Comparison of ENCODE assay signal across 25 cellular contexts in the genomic region with DNA sequence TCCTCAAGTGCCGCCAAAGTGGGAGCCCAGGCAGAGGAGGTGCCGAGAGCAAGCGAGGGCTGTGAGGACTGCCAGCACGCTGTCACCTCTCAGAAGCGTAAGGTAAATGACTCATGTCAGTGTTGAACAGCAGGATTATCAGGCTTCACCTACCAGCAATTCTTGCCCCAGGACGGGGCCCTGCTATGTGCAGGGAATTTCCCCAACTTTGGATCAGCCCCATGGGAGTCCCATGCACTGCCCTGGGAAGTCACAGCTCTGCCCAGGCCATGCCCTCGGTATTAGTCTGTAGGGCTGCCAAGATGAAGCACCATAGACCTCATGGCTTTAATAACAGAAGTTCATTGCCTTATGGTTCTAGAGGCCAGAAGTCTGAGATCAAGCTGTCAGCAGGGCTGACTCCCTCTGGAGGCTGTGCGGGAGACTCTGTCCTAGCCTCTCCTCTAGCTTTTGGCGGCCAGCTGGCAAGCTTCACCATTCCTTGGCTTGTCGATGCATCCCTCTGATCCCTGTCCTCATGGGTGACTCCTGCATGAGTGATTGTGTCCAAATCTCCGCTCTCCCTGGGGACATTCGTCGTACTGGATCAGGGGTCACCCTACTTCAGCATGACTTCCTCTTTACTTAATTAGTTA. TPM values are rescaled to one million over a fixed set of nuclear protein-coding genes. Genes with fewer than 3 reads are reported as not detected.
DNase-seq lines count a peak whose midpoint lies in the region; ATAC-seq, FAIRE-seq and TF ChIP-seq lines count a peak whose summit lies in the region.
"Had no signal": no experiment of that assay in that cellular context is flagged by ENCODE, and none has a peak within 500 bp of the region (broad histone marks: within the 10 kb centered on the region; RNA-seq: fewer than 3 reads in every experiment).

No MANE protein-coding gene starts in this region.

- no peak overlapping the region for H3K9ac ChIP-seq in PC-3 (ENCODE audit: low read length)
- no peak overlapping the region for H3K9ac ChIP-seq in H1 (replicated peaks in 1 of 4; ENCODE audit: extremely low read depth in 1 of 4, low read depth in 3 of 4, low read length in 3 of 4)
- H3K9ac ChIP-seq: BLaER1 had no signal

- TF ChIP-seq RAD21 in H1 (IDR thresholded peaks at IDR 0.05 in 1 of 2, conservative IDR thresholded peaks at IDR 0.05 in 1 of 2; ENCODE audit: low read depth in 2 of 2, low read length in 2 of 2): no peak

- FAIRE-seq in H1 (lab: Jason Lieb, UNC): no peak
- FAIRE-seq: GM19239, H54, islet of Langerhans had no signal

- H3K4me2 ChIP-seq in PC-3 (ENCODE audit: low read length): peak overlapping the region; percentile 17; the same call in 1 of the 2 replicates
- H3K4me2 ChIP-seq in H1 (ENCODE audit: insufficient read depth in 1 of 2, low read depth in 2 of 2, low read length in 2 of 2): no peak overlapping the region
- H3K4me2 ChIP-seq: BLaER1 had no signal

- H4K91ac ChIP-seq in H1 (replicated peaks; ENCODE audit: insufficient read length, low read length): no peak overlapping the region

- DNase-seq in MCF 10A (ENCODE audit: unreplicated experiment) (peak; percentile 39), breast epithelium (ENCODE audit: low spot score in 2 of 2) (no peak), PC-3 (peak; percentile 74), H1 (ENCODE audit: low read depth in 1 of 2, low spot score in 2 of 2) (no peak), COLO829 (ENCODE audit: low spot score) (no peak), GF-D8 (lab: John Stamatoyannopoulos, UW) (no peak), dorsolateral prefrontal cortex (no peak)
- DNase-seq: activated CD4-positive, alpha-beta T cell treated with anti-CD3 and anti-CD28 coated beads, Interleukin-2, amount 50 U/mL, for 1 hour; activated effector memory CD4-positive, alpha-beta T cell treated with Interleukin-2 at 50 U/mL for 16 hours; foreskin melanocyte; hypothalamus; natural killer cell; NCI-H1105 treated with DMSO at 0.1 percent for 48 hours; NCI-H2107; NCI-H524; stimulated activated CD4-positive, alpha-beta T cell treated with anti-CD3 and anti-CD28 coated beads, Interleukin-1b, Interleukin-23, amount 100 ng/mL, for 48 hours; stimulated activated naive B cell treated with anti-CD40 and anti-IgM and Interleukin-4, amounts not matched to agents 10 μg/mL and 1 μg/mL and 100 μg/mL, for 72 hours; testis had no signal

- H3K27ac ChIP-seq in breast epithelium (no peak overlapping the region), PC-3 (ENCODE audit: low read length) (peak overlapping the region; percentile 40), H1 (ENCODE audit: low read depth, low read length) (no peak overlapping the region), mesodermal cell (ENCODE audit: low read depth, low read length, severe bottlenecking) (peak overlapping the region; percentile 53), dorsolateral prefrontal cortex (no peak overlapping the region)
- H3K27ac ChIP-seq: BLaER1, testis had no signal

- TF ChIP-seq EP300 in H1 (IDR thresholded peaks at IDR 0.05; ENCODE audit: borderline replicate concordance in 1 of 2, low read depth in 2 of 2, low read length in 2 of 2): no peak

- no peaks in the 10 kb centered on the region for H3K79me2 ChIP-seq in PC-3 (ENCODE audit: low read length)
- no peaks in the 10 kb centered on the region for H3K79me2 ChIP-seq in H1 (ENCODE audit: control insufficient read depth in 1 of 2, insufficient read depth in 2 of 2, low read length in 2 of 2)

- no peaks in the 10 kb centered on the region for H3K9me3 ChIP-seq in breast epithelium
- no peaks in the 10 kb centered on the region for H3K9me3 ChIP-seq in PC-3 (ENCODE audit: low read length)
- H3K9me3 ChIP-seq in H1 (ENCODE audit: insufficient read depth in 2 of 2, low read depth in 1 of 2, low read length in 1 of 2): no peaks in the 10 kb centered on the region; a peak in 2 of 4 replicates
- no peaks in the 10 kb centered on the region for H3K9me3 ChIP-seq in mesodermal cell (ENCODE audit: control insufficient read depth, low read length)
- H3K9me3 ChIP-seq: body of pancreas, testis had no signal

- POLR2A ChIA-PET in MCF 10A (lab: Yijun Ruan, JAX) (interaction anchor here (0.7 kb wide), 1 partner anchor 529 kb away, joined by 3 read pairs; no protein-coding TSS in a partner anchor), PC-3 (lab: Charles Lee; ENCODE audit: unreplicated experiment) (no interaction called here), H1 (lab: Charles Lee; ENCODE audit: partially characterized antibody) (interaction anchor here (0.8 kb wide), 1 partner anchor 524 kb away, joined by 3 read pairs; the partner anchor contains the start of gene ARL4C)

- no peak overlapping the region for H4K8ac ChIP-seq in H1 (ENCODE audit: extremely low read depth, insufficient read depth, low read length)

- no peak overlapping the region for H3K23ac ChIP-seq in H1 (ENCODE audit: insufficient read length)

- H3K56ac ChIP-seq in H1 (replicated peaks; ENCODE audit: insufficient read length, low read depth, low read length): no peak overlapping the region

- H2AFZ ChIP-seq in PC-3 (ENCODE audit: low read length) (no peak overlapping the region), H1 (ENCODE audit: low read length) (0 out of 2 replicates have a peak overlapping the region, but pooled peaks have one; percentile 72)

- no peak overlapping the region for H2BK5ac ChIP-seq in H1 (ENCODE audit: low read depth, low read length)

- no peaks in the 10 kb centered on the region for H3K79me1 ChIP-seq in H1 (ENCODE audit: low read depth, low read length)

- no peak overlapping the region for H4K5ac ChIP-seq in H1 (ENCODE audit: insufficient read length, low read depth, low read length)

- H3K36me3 ChIP-seq in breast epithelium (no peaks in the 10 kb centered on the region), PC-3 (ENCODE audit: low read depth, low read length) (no peaks in the 10 kb centered on the region), H1 (ENCODE audit: control insufficient read depth in 2 of 4, insufficient read depth in 4 of 4, low read length in 3 of 4) (no peaks in the 10 kb centered on the region), mesodermal cell (ENCODE audit: control insufficient read depth, insufficient read depth, low read length) (no peaks in the 10 kb centered on the region)
- H3K36me3 ChIP-seq: BLaER1 had no signal

- intact Hi-C loops in MCF 10A (cut with micrococcal nuclease): no loop called here
- intact Hi-C loops in breast epithelium (cut with DNase I; ENCODE audit: low total_unique reads): no loop called here
- intact Hi-C loops in PC-3 (cut with micrococcal nuclease): loop anchor here (5.0 kb wide), 1 partner anchor 51 kb away; no protein-coding TSS in a partner anchor
- intact Hi-C loops in dorsolateral prefrontal cortex (cut with DNase I): loop anchor here (10.0 kb wide), 3 partner anchors 532 to 1142 kb away; no protein-coding TSS in a partner anchor

- H3K14ac ChIP-seq in H1 (ENCODE audit: insufficient read length): no peak overlapping the region

- H3K4me3 ChIP-seq in breast epithelium: no peak overlapping the region
- H3K4me3 ChIP-seq in PC-3 (ENCODE audit: low read length): no peak overlapping the region
- no peak overlapping the region for H3K4me3 ChIP-seq in H1 (ENCODE audit: extremely low read depth in 1 of 4, insufficient read depth in 2 of 4, low read depth in 3 of 4, low read length in 4 of 4)
- no peak overlapping the region for H3K4me3 ChIP-seq in mesodermal cell (ENCODE audit: extremely low read depth, insufficient read depth, low read length, poor library complexity, severe bottlenecking)
- H3K4me3 ChIP-seq in dorsolateral prefrontal cortex: no peak overlapping the region
- H3K4me3 ChIP-seq: BLaER1, body of pancreas, testis had no signal

- no peak for ATAC-seq in PC-3
- ATAC-seq: body of pancreas; natural killer cell; stimulated activated naive B cell treated with anti-CD40 and anti-IgM and Interleukin-4, amounts not matched to agents 10 μg/mL and 1 μg/mL and 100 μg/mL, for 72 hours had no signal

- no peak overlapping the region for H3K18ac ChIP-seq in H1 (ENCODE audit: extremely low read depth, low read length)

- no peak overlapping the region for H2BK15ac ChIP-seq in H1 (ENCODE audit: low read length)

- H3K4ac ChIP-seq in H1 (replicated peaks; ENCODE audit: insufficient read length, low read depth, low read length): no peak overlapping the region

- H3K27me3 ChIP-seq in breast epithelium: no peaks in the 10 kb centered on the region
- no peaks in the 10 kb centered on the region for H3K27me3 ChIP-seq in PC-3 (ENCODE audit: low read length)
- no peaks in the 10 kb centered on the region for H3K27me3 ChIP-seq in H1 (replicated peaks in 1 of 4; ENCODE audit: control insufficient read depth in 3 of 4, extremely low read depth in 1 of 4, insufficient read depth in 3 of 4, low read length in 3 of 4)
- H3K27me3 ChIP-seq in dorsolateral prefrontal cortex: no peaks in the 10 kb centered on the region
- H3K27me3 ChIP-seq: body of pancreas, testis had no signal

- no peaks in the 10 kb centered on the region for H3F3A ChIP-seq in PC-3 (ENCODE audit: low read length, unreplicated experiment)

- H2BK20ac ChIP-seq in H1 (ENCODE audit: low read length): no peak overlapping the region

- peak overlapping the region; percentile 62; the same call in 1 of the 2 replicates for H2BK12ac ChIP-seq in H1 (ENCODE audit: low read depth, low read length)

- no TSS peak for BruUV-seq in MCF 10A (replicated peaks; lab: Mats Ljungman, UMichigan)
- BruUV-seq in PC-3 (replicated peaks; lab: Mats Ljungman, UMichigan): no TSS peak

- H2AK5ac ChIP-seq in H1 (ENCODE audit: low read depth, low read length): 0 out of 2 replicates have a peak overlapping the region, but pooled peaks have one; percentile 53

- no peak for TF ChIP-seq POLR2A in breast epithelium (IDR thresholded peaks at IDR 0.05)
- TF ChIP-seq POLR2A in H1 (IDR thresholded peaks at IDR 0.05; ENCODE audit: control extremely low read depth in 1 of 2, low read depth in 2 of 2, low read length in 2 of 2): no peak

- H3K23me2 ChIP-seq in H1 (ENCODE audit: low read depth, low read length): no peaks in the 10 kb centered on the region

- CTCF ChIA-PET in MCF 10A (lab: Yijun Ruan, JAX): interaction anchor here (0.6 to 3.6 kb wide), 4 partner anchors 158 to 572 kb away, joined by 3 to 32 read pairs (median 3); no protein-coding TSS in a partner anchor
- CTCF ChIA-PET in PC-3 (lab: Charles Lee): no interaction called here
- CTCF ChIA-PET in H1 (lab: Charles Lee; ENCODE audit: partially characterized antibody): no interaction called here

- WGBS in H1 (ENCODE audit: extremely low coverage in 1 of 2, insufficient coverage in 1 of 2, insufficient read length in 1 of 2, insufficient replicate concordance in 2 of 2, low coverage in 1 of 2, low lambda C conversion rate in 2 of 2, missing lambda C conversion rate in 1 of 2), 2 experiments: 91% methylated on average over 11 of the region's 13 CpGs; no CpG with 5 or more reads in 1 of the 2 experiments
- WGBS in mesodermal cell (ENCODE audit: insufficient coverage in 2 of 2), 2 experiments: 95 to 97% methylated on average over 6 to 13 of the region's 13 CpGs

- no peak overlapping the region for H2BK120ac ChIP-seq in H1 (replicated peaks; ENCODE audit: low read depth, low read length)

- no peak overlapping the region for H3K27ac Mint-ChIP-seq in MCF 10A (ENCODE audit: low read depth, unreplicated experiment)
- H3K27ac Mint-ChIP-seq: natural killer cell; stimulated activated naive B cell treated with anti-CD40 and anti-IgM and Interleukin-4, amounts not matched to agents 10 μg/mL and 1 μg/mL and 100 μg/mL, for 72 hours had no signal

- no peaks in the 10 kb centered on the region for H3K9me3 Mint-ChIP-seq in MCF 10A (ENCODE audit: unreplicated experiment)
- H3K9me3 Mint-ChIP-seq: natural killer cell had no signal

- H4K20me1 ChIP-seq in PC-3 (ENCODE audit: low read length) (no peaks in the 10 kb centered on the region), H1 (replicated peaks in 1 of 2; ENCODE audit: control insufficient read depth in 1 of 2, insufficient read depth in 2 of 2, low read length in 2 of 2) (no peaks in the 10 kb centered on the region)
- H4K20me1 ChIP-seq: BLaER1 had no signal

- peaks cover 17% of the 10 kb centered on the region for H3K4me1 Mint-ChIP-seq in MCF 10A (ENCODE audit: insufficient read depth, unreplicated experiment)
- H3K4me1 Mint-ChIP-seq: stimulated activated naive B cell treated with anti-CD40 and anti-IgM and Interleukin-4, amounts not matched to agents 10 μg/mL and 1 μg/mL and 100 μg/mL, for 72 hours had no signal

- H3K27me3 Mint-ChIP-seq in MCF 10A (ENCODE audit: insufficient read depth, unreplicated experiment): peaks cover 17% of the 10 kb centered on the region

- H3K4me1 ChIP-seq in breast epithelium: no peaks in the 10 kb centered on the region
- peaks cover 40% of the 10 kb centered on the region for H3K4me1 ChIP-seq in PC-3 (ENCODE audit: insufficient read depth, low read length)
- H3K4me1 ChIP-seq in H1 (replicated peaks in 1 of 4; ENCODE audit: control insufficient read depth in 3 of 4, insufficient read depth in 4 of 4, low read length in 3 of 4): peaks cover 0 to 5% (median 0%) of the 10 kb centered on the region in 4 experiments; a peak in 3 of 7 replicates
- peaks cover 27% of the 10 kb centered on the region for H3K4me1 ChIP-seq in mesodermal cell (ENCODE audit: control insufficient read depth, insufficient read depth, low read length, poor library complexity, severe bottlenecking)

- H3K9me2 ChIP-seq in PC-3 (replicated peaks; ENCODE audit: low read length): no peaks in the 10 kb centered on the region

- no peaks in the 10 kb centered on the region for H3K36me3 Mint-ChIP-seq in MCF 10A (ENCODE audit: insufficient read depth, unreplicated experiment)
- H3K36me3 Mint-ChIP-seq: natural killer cell; stimulated activated naive B cell treated with anti-CD40 and anti-IgM and Interleukin-4, amounts not matched to agents 10 μg/mL and 1 μg/mL and 100 μg/mL, for 72 hours had no signal

- no peak overlapping the region for H3K4me3 Mint-ChIP-seq in MCF 10A (ENCODE audit: unreplicated experiment)
- H3K4me3 Mint-ChIP-seq: natural killer cell; stimulated activated naive B cell treated with anti-CD40 and anti-IgM and Interleukin-4, amounts not matched to agents 10 μg/mL and 1 μg/mL and 100 μg/mL, for 72 hours had no signal

- TF ChIP-seq CTCF in MCF 10A (IDR thresholded peaks at IDR 0.05; ENCODE audit: unreplicated experiment) (no peak), breast epithelium (IDR thresholded peaks at IDR 0.05) (no peak), PC-3 (conservative IDR thresholded peaks at IDR 0.05; ENCODE audit: low read depth, low read length) (0 out of 2 replicates have a peak, but pooled peaks have one; percentile 11), H1 (IDR thresholded peaks at IDR 0.05; ENCODE audit: control extremely low read depth in 1 of 3, insufficient read depth in 1 of 3, low read depth in 1 of 3, low read length in 3 of 3) (no peak), dorsolateral prefrontal cortex (IDR thresholded peaks at IDR 0.05 in 54 of 56, conservative IDR thresholded peaks at IDR 0.05 in 2 of 56; ENCODE audit: low read depth in 1 of 56, partially characterized antibody in 56 of 56) (no peak)

RNA-seq across cellular contexts. Expression of gene TRPM8, which starts 55.9 kb away (rescaled TPM):
- not detected in 2 replicates for total RNA-seq in MCF 10A (2022)
- not detected for total RNA-seq in breast epithelium
- not detected in 2 replicates for total RNA-seq in PC-3 (2014; rRNA removed)
- total RNA-seq in H1 (2021; fragmentation: NEBNext Ultra II Directional; extraction: Animal tissue kit (Norgen Biotek cat#: 25700)): 0.54 TPM in 1 of 2 replicates, not detected in the other
- polyA plus RNA-seq in H1 (2011; rRNA removed): 0.18 and 0.44 TPM in 2 replicates
- 0.22 TPM for polyA plus RNA-seq in H1 (2011; cell fraction: cytosol; rRNA removed)
- not detected for polyA plus RNA-seq in H1 (2011; cell fraction: nucleus; rRNA removed)
- polyA plus RNA-seq in H1 (2012, experiment 1 of 2): 0.07 to 1.00 TPM (median 0.38 TPM) in 3 of 4 replicates, not detected in the other
- not detected for polyA plus RNA-seq in H1 (2012, experiment 2 of 2)
- 0.10 TPM for polyA plus RNA-seq in H1 (2013, experiment 1 of 2)
- 0.07 TPM for polyA plus RNA-seq in H1 (2013, experiment 2 of 2)
- polyA minus RNA-seq in H1 (2011; rRNA and poly(A)+ RNA removed): 0.80 and 0.98 TPM in 2 replicates
- not detected for polyA minus RNA-seq in H1 (2011; cell fraction: cytosol; rRNA and poly(A)+ RNA removed)
- 0.80 TPM for polyA minus RNA-seq in H1 (2011; cell fraction: nucleus; rRNA and poly(A)+ RNA removed)
- 0.55 TPM for polyA plus RNA-seq in mesodermal cell (2013, experiment 1 of 2)
- polyA plus RNA-seq in mesodermal cell (2013, experiment 2 of 2): not detected
- 1 to 10 TPM in 7 of 120 experiments, under 1 TPM in 21, not detected in 92; 0.08 to 2.0 (median 0.36) TPM for total RNA-seq in dorsolateral prefrontal cortex
- total RNA-seq: natural killer cell; T-helper 1 cell treated with Interleukin-12 subunit alpha and Interleukin-12 subunit beta and Interleukin-4 antibody, amounts not matched to agents 30 ng/mL and 1 ng/mL, for 36 hours had no signal

Comparison
In these comparisons a context has a peak if more than half of its experiments do, and no peak if none do; other contexts are left out.
1. DNase-seq: peak in MCF 10A (single experiment) and PC-3 (single experiment); none in breast epithelium (0 of 2), H1 (0 of 2), COLO829 (single experiment), GF-D8 (single experiment) and dorsolateral prefrontal cortex (0 of 10).
2. H3K27ac ChIP-seq: peak in PC-3 (single experiment) and mesodermal cell (single experiment); none in breast epithelium (0 of 2), H1 (single experiment) and dorsolateral prefrontal cortex (0 of 59).
3. intact Hi-C loops: an anchor here in PC-3 (5.0 kb wide) and dorsolateral prefrontal cortex (10.0 kb wide); none called in MCF 10A and breast epithelium.